ENCODE assay signal across 9 cellular contexts in the genomic region with DNA sequence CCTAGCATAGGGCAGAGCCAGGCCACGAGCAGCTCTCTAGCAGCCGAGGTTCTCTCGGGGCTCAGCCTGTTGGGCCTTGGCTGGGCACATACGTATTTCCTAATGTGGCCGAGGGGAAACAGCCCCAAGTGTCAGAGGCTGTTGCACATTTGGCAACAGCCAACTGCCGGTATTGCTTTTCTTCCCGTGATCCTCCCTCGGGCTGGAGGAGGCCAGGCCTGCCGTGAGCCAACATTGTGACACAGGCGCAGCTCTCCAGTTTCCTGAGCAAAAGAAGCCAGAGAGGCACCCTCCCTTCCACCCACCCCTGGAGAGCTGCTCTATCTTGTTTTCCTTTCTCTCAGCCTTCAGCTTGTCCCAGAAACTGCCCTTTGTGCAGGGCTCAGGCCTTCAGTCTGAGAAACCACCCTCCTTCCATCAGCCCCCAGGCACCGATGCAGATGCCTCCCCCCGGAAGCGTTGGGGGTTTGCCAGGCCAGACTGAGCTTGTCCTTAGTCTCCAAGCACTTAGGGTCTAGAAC. TPM values are rescaled to one million over a fixed set of nuclear protein-coding genes. Genes with fewer than 3 reads are reported as not detected.
DNase-seq lines count a peak whose midpoint lies in the region; ATAC-seq, FAIRE-seq and TF ChIP-seq lines count a peak whose summit lies in the region.
"Had no signal": no experiment of that assay in that cellular context is flagged by ENCODE, and none has a peak within 500 bp of the region (broad histone marks: within the 10 kb centered on the region; RNA-seq: fewer than 3 reads in every experiment).

No MANE protein-coding gene starts in this region.

- no peaks in the 10 kb centered on the region for H3K36me3 ChIP-seq in kidney (ENCODE audit: control insufficient read depth in 1 of 2, insufficient read depth in 2 of 2, low read length in 2 of 2)
- no peaks in the 10 kb centered on the region for H3K36me3 ChIP-seq in PC-3 (ENCODE audit: low read depth, low read length)

- H4K20me1 ChIP-seq in PC-3 (ENCODE audit: low read length), result no peaks in the 10 kb centered on the region

- H3K4me1 ChIP-seq in kidney (ENCODE audit: control insufficient read depth in 1 of 2, insufficient read depth in 1 of 2, low read depth in 1 of 2, low read length in 2 of 2) (no peaks in the 10 kb centered on the region), PC-3 (ENCODE audit: insufficient read depth, low read length) (peaks cover 11% of the 10 kb centered on the region)

- POLR2A ChIA-PET in PC-3 (lab: Charles Lee; ENCODE audit: unreplicated experiment), result interaction anchor here (0.6 kb wide), 1 partner anchor 33 kb away, joined by 3 read pairs; no protein-coding TSS in a partner anchor

- no peaks in the 10 kb centered on the region for H3F3A ChIP-seq in PC-3 (ENCODE audit: low read length, unreplicated experiment)

- FAIRE-seq in HTR-8/SVneo (lab: Jason Lieb, UNC), result peak; percentile 78
- no peak for FAIRE-seq in kidney (lab: Jason Lieb, UNC)

- H3K27me3 ChIP-seq in PC-3 (ENCODE audit: low read length), result no peaks in the 10 kb centered on the region

- H3K9ac ChIP-seq in kidney (ENCODE audit: low read length in 2 of 2) (no peak overlapping the region), PC-3 (ENCODE audit: low read length) (no peak overlapping the region)

- H3K4me3 ChIP-seq in cardiac fibroblast (replicated peaks in 1 of 2; ENCODE audit: low read depth in 2 of 2, low read length in 2 of 2), result no peak overlapping the region
- H3K4me3 ChIP-seq in kidney (ENCODE audit: low read length in 2 of 2), result no peak overlapping the region
- no peak overlapping the region for H3K4me3 ChIP-seq in skeletal muscle cell (ENCODE audit: low read depth, low read length)
- no peak overlapping the region for H3K4me3 ChIP-seq in PC-3 (ENCODE audit: low read length)

- H3K9me3 ChIP-seq in kidney (ENCODE audit: control insufficient read depth in 1 of 2, low read length in 2 of 2), result no peaks in the 10 kb centered on the region
- H3K9me3 ChIP-seq in PC-3 (ENCODE audit: low read length), result no peaks in the 10 kb centered on the region

- ATAC-seq in GM19397 (IDR thresholded peaks at IDR 0.05; ENCODE audit: unreplicated experiment), result no peak
- no peak for ATAC-seq in PC-3

- no peak overlapping the region for H2AFZ ChIP-seq in PC-3 (ENCODE audit: low read length)

- in situ Hi-C loops in ACHN (cut with HindIII; ENCODE audit: low pct_ligation_motif_present, low pct_unique_long_range_greater_than_20kb, low sequenced_read_pairs), result no loop called here

- H3K4me2 ChIP-seq in PC-3 (ENCODE audit: low read length), result no peak overlapping the region

- no peaks in the 10 kb centered on the region for H3K9me2 ChIP-seq in PC-3 (replicated peaks; ENCODE audit: low read length)

- BruUV-seq in PC-3 (replicated peaks; lab: Mats Ljungman, UMichigan), result no TSS peak

- no peak for TF ChIP-seq CTCF in cardiac fibroblast (IDR thresholded peaks at IDR 0.05; ENCODE audit: low read depth, low read length)
- no peak for TF ChIP-seq CTCF in kidney (IDR thresholded peaks at IDR 0.05; ENCODE audit: borderline replicate concordance, extremely low read depth, insufficient read depth)
- TF ChIP-seq CTCF in PC-3 (conservative IDR thresholded peaks at IDR 0.05; ENCODE audit: low read depth, low read length), result no peak

- DNase-seq in HTR-8/SVneo (ENCODE audit: insufficient read length, low spot score) (no peak), cardiac fibroblast (ENCODE audit: low read depth in 2 of 2) (peak; percentile 74 to 96), kidney (peak; percentile 92), skeletal muscle cell (ENCODE audit: low read depth) (peak; percentile 67), PC-3 (no peak), ACHN (no peak)
- no peak for DNase-seq in activated CD8-positive, alpha-beta memory T cell treated with anti-CD3 and anti-CD28 coated beads, Interleukin-2, amount 50 U/mL, for 48 hours
- DNase-seq: NCI-H187 treated with DMSO at 0.1 percent for 48 hours had no signal

- no peak overlapping the region for H3K27ac ChIP-seq in kidney (ENCODE audit: low read depth in 2 of 2, low read length in 2 of 2)
- H3K27ac ChIP-seq in PC-3 (ENCODE audit: low read length), result no peak overlapping the region

- no peaks in the 10 kb centered on the region for H3K79me2 ChIP-seq in PC-3 (ENCODE audit: low read length)

- intact Hi-C loops in kidney (cut with DNase I), result no loop called here
- intact Hi-C loops in PC-3 (cut with micrococcal nuclease), result no loop called here

- CTCF ChIA-PET in PC-3 (lab: Charles Lee), result no interaction called here

RNA-seq across cellular contexts. Expression of gene BPI, which starts 5.1 kb away (rescaled TPM):
- total RNA-seq in kidney (0.16 TPM), PC-3 (2014; rRNA removed) (not detected in 2 replicates)
- polyA plus RNA-seq in kidney (ENCODE audit: insufficient read depth, low read depth, low replicate concordance), result 1.5 TPM

RNA-seq across cellular contexts. Expression of gene KIAA1755, which starts 38.3 kb away (rescaled TPM):
- 5.1 TPM for total RNA-seq in kidney
- 1.5 TPM for polyA plus RNA-seq in kidney (ENCODE audit: insufficient read depth, low read depth, low replicate concordance)
- 0.44 and 0.86 TPM in 2 replicates for total RNA-seq in PC-3 (2014; rRNA removed)

RNA-seq across cellular contexts. Expression of gene LBP, which starts 47.5 kb away (rescaled TPM):
- total RNA-seq in kidney (2.3 TPM), PC-3 (2014; rRNA removed) (not detected in 2 replicates)
- polyA plus RNA-seq in kidney (ENCODE audit: insufficient read depth, low read depth, low replicate concordance), result 1.2 TPM

Comparison
In these comparisons a context has a peak if more than half of its experiments do, and no peak if none do; other contexts are left out.
1. DNase-seq: peak in cardiac fibroblast (2 of 2), kidney (single experiment) and skeletal muscle cell (single experiment); none in HTR-8/SVneo (single experiment), PC-3 (single experiment), ACHN (single experiment) and activated CD8-positive, alpha-beta memory T cell treated with anti-CD3 and anti-CD28 coated beads, Interleukin-2, amount 50 U/mL, for 48 hours (single experiment).